In genomic region chr1:221983444-221983843, GRCh38 we compare ENCODE assay signal across 27 cellular contexts.
"Had no signal": no experiment of that assay in that cellular context is flagged by ENCODE, and none has a peak within 500 bp of the region (broad histone marks: within the 10 kb centered on the region; RNA-seq: fewer than 3 reads in every experiment).

No MANE protein-coding gene starts in this region.

- H3K4me3 ChIP-seq: adrenal gland, heart left ventricle, right atrium auricular region, stomach, thyroid gland, upper lobe of left lung had no signal

- H3K36me3 ChIP-seq: adrenal gland, brain microvascular endothelial cell, heart left ventricle, right atrium auricular region, stomach, thyroid gland, upper lobe of left lung, WERI-Rb-1 had no signal

- H3K79me2 ChIP-seq: parathyroid adenoma had no signal

- ATAC-seq: activated CD8-positive, alpha-beta T cell treated with anti-CD3 and anti-CD28 coated beads for 36 hours; activated T-cell treated with anti-CD3 and anti-CD28 coated beads, Interleukin-2, amount 50 U/mL, for 4 hours; activated T-helper 17 cell treated with anti-CD3 and anti-CD28 coated beads, Interleukin-2, amount 50 U/mL, for 72 hours; heart left ventricle; naive thymus-derived CD8-positive, alpha-beta T cell; stimulated activated naive B cell treated with anti-CD40 and anti-IgM and Interleukin-4, amounts not matched to agents 10 μg/mL and 1 μg/mL and 100 μg/mL, for 72 hours; T-helper 17 cell had no signal

- H3K27me3 ChIP-seq: adrenal gland, brain microvascular endothelial cell, heart left ventricle, right atrium auricular region, stomach, thyroid gland, upper lobe of left lung had no signal

- H3K9ac ChIP-seq: parathyroid adenoma had no signal

- H3K4me1 ChIP-seq: adrenal gland, heart left ventricle, parathyroid adenoma, right atrium auricular region, stomach, thyroid gland, upper lobe of left lung had no signal

- DNase-seq: activated CD4-positive, alpha-beta T cell treated with anti-CD3 and anti-CD28 coated beads, Interleukin-2, amount 10 ng/mL, durations not matched to agents 7 days and 5 days; activated CD4-positive, CD25-positive, alpha-beta regulatory T cell treated with anti-CD3 and anti-CD28 coated beads, Interleukin-2, amount 50 U/mL, for 72 hours; activated CD8-positive, alpha-beta T cell treated with anti-CD3 and anti-CD28 coated beads for 36 hours; activated gamma-delta T cell treated with Interleukin-2 at 50 U/mL for 16 hours; activated T-cell treated with anti-CD3 and anti-CD28 coated beads, Interleukin-2, amount 50 U/mL, for 4 hours; adrenal gland; aorta; brain microvascular endothelial cell; central memory CD4-positive, alpha-beta T cell; heart left ventricle; hypothalamus; immature natural killer cell; naive thymus-derived CD8-positive, alpha-beta T cell; nucleus accumbens; stimulated activated CD4-positive, alpha-beta T cell treated with anti-CD3 and anti-CD28 coated beads, Interleukin-15, amount 100 ng/mL, for 24 hours; stimulated activated CD4-positive, alpha-beta T cell treated with anti-CD3 and anti-CD28 coated beads, Interleukin-2, amount 100 ng/mL, for 24 hours; stimulated activated naive B cell treated with anti-CD40 and anti-IgM and Interleukin-4, amounts not matched to agents 10 μg/mL and 1 μg/mL and 100 μg/mL, for 72 hours; stomach; SW 1271; T-helper 17 cell; T1000; thyroid gland; upper lobe of left lung; WERI-Rb-1 had no signal

- H3K9me3 ChIP-seq: adrenal gland, heart left ventricle, right atrium auricular region, stomach, thyroid gland, upper lobe of left lung had no signal

- H3K27ac ChIP-seq: adrenal gland, brain microvascular endothelial cell, heart left ventricle, parathyroid adenoma, right atrium auricular region, stomach, thyroid gland, upper lobe of left lung, WERI-Rb-1 had no signal

- H2AFZ ChIP-seq: parathyroid adenoma had no signal
